12 cellular contexts compared by ENCODE assay signal in the genomic region with DNA sequence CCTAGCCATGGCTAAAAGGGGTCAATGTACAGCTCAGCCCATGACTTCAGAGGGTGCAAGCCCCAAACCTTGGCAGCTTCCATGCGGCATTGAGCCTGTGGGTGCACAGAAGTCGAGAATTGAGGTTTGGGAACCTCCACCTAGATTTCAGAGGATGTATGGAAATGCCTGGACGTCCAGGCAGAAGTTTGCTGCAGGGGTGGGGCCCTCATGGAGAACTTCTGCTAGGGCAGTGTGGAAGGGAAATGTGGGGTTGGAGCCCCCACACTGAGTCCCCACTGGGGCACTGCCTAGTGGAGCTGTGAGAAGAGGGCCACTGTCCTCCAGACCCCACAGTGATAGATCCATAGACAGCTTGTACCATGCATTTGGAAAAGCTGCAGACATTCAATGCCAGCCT. TPM values are rescaled to one million over a fixed set of nuclear protein-coding genes. Genes with fewer than 3 reads are reported as not detected.
"Had no signal": no experiment of that assay in that cellular context is flagged by ENCODE, and none has a peak within 500 bp of the region (broad histone marks: within the 10 kb centered on the region; RNA-seq: fewer than 3 reads in every experiment).

No MANE protein-coding gene starts in this region.

RNA-seq across cellular contexts. Expression of a gene that starts 47.9 kb away (rescaled TPM):
- total RNA-seq: activated B cell treated with CpG ODN at 0.5 μM for 24 hours; activated CD4-positive, alpha-beta memory T cell treated with anti-CD3 and anti-CD28 coated beads for 36 hours; activated CD4-positive, alpha-beta memory T cell treated with anti-CD3 and anti-CD28 coated beads, Interleukin-2, amount 10 ng/mL, durations not matched to agents 7 days and 5 days; activated CD4-positive, alpha-beta T cell treated with anti-CD3 and anti-CD28 coated beads for 36 hours; activated CD4-positive, alpha-beta T cell treated with anti-CD3 and anti-CD28 coated beads, Interleukin-2, amount 10 ng/mL, durations not matched to agents 24 days and 14 days; activated CD4-positive, alpha-beta T cell treated with anti-CD3 and anti-CD28 coated beads, Interleukin-2, amount 10 ng/mL, durations not matched to agents 7 days and 5 days; activated CD8-positive, alpha-beta memory T cell treated with anti-CD3 and anti-CD28 coated beads for 36 hours; activated CD8-positive, alpha-beta memory T cell treated with anti-CD3 and anti-CD28 coated beads, Interleukin-2, amount 10 ng/mL, durations not matched to agents 7 days and 5 days; activated CD8-positive, alpha-beta T cell treated with anti-CD3 and anti-CD28 coated beads for 36 hours; activated CD8-positive, alpha-beta T cell treated with anti-CD3 and anti-CD28 coated beads, Interleukin-2, amount 10 ng/mL, durations not matched to agents 7 days and 5 days; T-helper 1 cell treated with Interleukin-12 subunit alpha and Interleukin-12 subunit beta and Interleukin-4 antibody, amounts not matched to agents 30 ng/mL and 1 ng/mL, for 36 hours; T-helper 2 cell treated with Interferon-gamma antibody and Interleukin-4, amounts not matched to agents 100 ng/mL and 5 ng/mL, for 36 hours had no signal
